Comparison of ENCODE assay signal across 26 cellular contexts in genomic region chr16:3769013-3769412, GRCh38.
"Had no signal": no experiment of that assay in that cellular context is flagged by ENCODE, and none has a peak within 500 bp of the region (broad histone marks: within the 10 kb centered on the region; RNA-seq: fewer than 3 reads in every experiment).

No MANE protein-coding gene starts in this region.

- H3K27ac ChIP-seq: esophagus muscularis mucosa, foreskin keratinocyte, gastroesophageal sphincter, heart left ventricle, hepatocyte, left lung, neural progenitor cell, psoas muscle, sigmoid colon, stomach, testis, tibial nerve, upper lobe of left lung had no signal

- H3K4me1 ChIP-seq: neural progenitor cell had no signal

- H3K4me3 Mint-ChIP-seq: dendritic cell treated with granulocyte-macrophage colony-stimulating factor and Interleukin-4, amounts not matched to agents 40 ng/mL and 50 ng/mL, for 4 days; mesothelial cell of epicardium; natural killer cell treated with Interleukin-12 subunit alpha and Interleukin-12 subunit beta and Interleukin-15 and Interleukin-18, amount 100 ng/mL, for 72 hours; neural progenitor cell; stimulated activated effector memory CD8-positive, alpha-beta T cell treated with anti-CD3 and anti-CD28 coated beads, Interleukin-12 subunit alpha, Interleukin-12 subunit beta, amount 100 ng/mL, for 72 hours had no signal

- H3K4me3 ChIP-seq: esophagus muscularis mucosa, gastroesophageal sphincter, heart left ventricle, hepatocyte, left lung, mucosa of descending colon, neural progenitor cell, psoas muscle, sigmoid colon, stomach, testis, tibial nerve, upper lobe of left lung had no signal

- H3K9me3 Mint-ChIP-seq: dendritic cell treated with granulocyte-macrophage colony-stimulating factor and Interleukin-4, amounts not matched to agents 40 ng/mL and 50 ng/mL, for 4 days; mesothelial cell of epicardium; naive B cell; natural killer cell treated with Interleukin-12 subunit alpha and Interleukin-12 subunit beta and Interleukin-15 and Interleukin-18, amount 100 ng/mL, for 72 hours; neural progenitor cell; stimulated activated effector memory CD8-positive, alpha-beta T cell treated with anti-CD3 and anti-CD28 coated beads, Interleukin-12 subunit alpha, Interleukin-12 subunit beta, amount 100 ng/mL, for 72 hours had no signal

- H3K4me1 Mint-ChIP-seq: neural progenitor cell had no signal

- H3K4me2 ChIP-seq: hepatocyte, neural progenitor cell had no signal

- H3K27me3 Mint-ChIP-seq: dendritic cell treated with granulocyte-macrophage colony-stimulating factor and Interleukin-4, amounts not matched to agents 40 ng/mL and 50 ng/mL, for 4 days; naive B cell; natural killer cell treated with Interleukin-12 subunit alpha and Interleukin-12 subunit beta and Interleukin-15 and Interleukin-18, amount 100 ng/mL, for 72 hours had no signal

- H3K27ac Mint-ChIP-seq: dendritic cell treated with granulocyte-macrophage colony-stimulating factor and Interleukin-4, amounts not matched to agents 40 ng/mL and 50 ng/mL, for 4 days; mesothelial cell of epicardium; natural killer cell treated with Interleukin-12 subunit alpha and Interleukin-12 subunit beta and Interleukin-15 and Interleukin-18, amount 100 ng/mL, for 72 hours; neural progenitor cell; stimulated activated effector memory CD8-positive, alpha-beta T cell treated with anti-CD3 and anti-CD28 coated beads, Interleukin-12 subunit alpha, Interleukin-12 subunit beta, amount 100 ng/mL, for 72 hours had no signal

- H3K9ac ChIP-seq: neural progenitor cell had no signal

- DNase-seq: effector CD8-positive, alpha-beta T cell; foreskin keratinocyte; heart left ventricle; left cardiac atrium; left lung; mesenchymal stem cell; mucosa of descending colon; naive B cell; psoas muscle; right cardiac atrium; sigmoid colon; stimulated activated CD4-positive, alpha-beta T cell treated with anti-CD3 and anti-CD28 coated beads, Interleukin-2, amount 100 ng/mL, for 24 hours; stimulated activated CD4-positive, alpha-beta T cell treated with anti-CD3 and anti-CD28 coated beads, Interleukin-4, amount 100 ng/mL, for 24 hours; stimulated activated naive CD4-positive, alpha-beta T cell treated with Interleukin-2 at 50 U/mL for 16 hours; stomach; upper lobe of left lung had no signal

- H2AFZ ChIP-seq: hepatocyte, neural progenitor cell had no signal

- H3K27me3 ChIP-seq: esophagus muscularis mucosa, foreskin keratinocyte, gastroesophageal sphincter, heart left ventricle, hepatocyte, left lung, neural progenitor cell, sigmoid colon, stomach, testis, tibial nerve, upper lobe of left lung had no signal

- H3K9me3 ChIP-seq: esophagus muscularis mucosa, gastroesophageal sphincter, heart left ventricle, left lung, mucosa of descending colon, psoas muscle, sigmoid colon, stomach, testis, tibial nerve, upper lobe of left lung had no signal
